21 cellular contexts compared by ENCODE assay signal in genomic region chr10:71739368-71739900, GRCh38. TPM values are rescaled to one million over a fixed set of nuclear protein-coding genes. Genes with fewer than 3 reads are reported as not detected.
DNase-seq lines count a peak whose midpoint lies in the region; ATAC-seq, FAIRE-seq and TF ChIP-seq lines count a peak whose summit lies in the region.
"Had no signal": no experiment of that assay in that cellular context is flagged by ENCODE, and none has a peak within 500 bp of the region (broad histone marks: within the 10 kb centered on the region; RNA-seq: fewer than 3 reads in every experiment).

No MANE protein-coding gene starts in this region.

- no peak for ATAC-seq in CD4-positive, CD25-positive, alpha-beta regulatory T cell (ENCODE audit: low read depth in 2 of 2)
- no peak for ATAC-seq in activated CD8-positive, alpha-beta T cell treated with anti-CD3 and anti-CD28 coated beads, Interleukin-2, amount 10 ng/mL, durations not matched to agents 7 days and 5 days
- ATAC-seq in HG02610 (IDR thresholded peaks at IDR 0.05; ENCODE audit: unreplicated experiment) (no peak), HepG2 (no peak)
- ATAC-seq: left lobe of liver had no signal

- no peaks in the 10 kb centered on the region for H3K9me3 Mint-ChIP-seq in CD4-positive, CD25-positive, alpha-beta regulatory T cell
- no peaks in the 10 kb centered on the region for H3K9me3 Mint-ChIP-seq in activated CD8-positive, alpha-beta T cell treated with anti-CD3 and anti-CD28 coated beads, Interleukin-2, amount 10 ng/mL, durations not matched to agents 7 days and 5 days (ENCODE audit: insufficient read depth)
- H3K9me3 Mint-ChIP-seq in immature natural killer cell, result no peaks in the 10 kb centered on the region
- H3K9me3 Mint-ChIP-seq: endodermal cell, nephron progenitor cell had no signal

- TF ChIP-seq RAD21 in HepG2 (CRISPR knock-in tag; IDR thresholded peaks at IDR 0.05), result no peak

- CTCF ChIA-PET in activated CD8-positive, alpha-beta T cell treated with anti-CD3 and anti-CD28 coated beads, Interleukin-2, amount 10 ng/mL, durations not matched to agents 7 days and 5 days (lab: Charles Lee), result interaction anchor here (1.8 to 6.4 kb wide), 2 partner anchors 8 to 33 kb away, joined by 6 to 56 read pairs; no protein-coding TSS in a partner anchor
- CTCF ChIA-PET in HepG2 (lab: Yijun Ruan, JAX; ENCODE audit: low intra/inter-chr PET ratio, low total read pairs), result no interaction called here

- no peak overlapping the region for H3K4me3 ChIP-seq in CD4-positive, CD25-positive, alpha-beta regulatory T cell (ENCODE audit: low read depth, low read length)
- H3K4me3 ChIP-seq in HepG2 (replicated peaks in 1 of 3; ENCODE audit: insufficient read depth in 1 of 3, low read depth in 2 of 3, low read length in 3 of 3), result no peak overlapping the region
- H3K4me3 ChIP-seq: skin epidermis, upper lobe of right lung had no signal

- peak overlapping the region; percentile 84 to 98 (median 98) for H3K27ac Mint-ChIP-seq in CD4-positive, CD25-positive, alpha-beta regulatory T cell
- peak overlapping the region; percentile 93 for H3K27ac Mint-ChIP-seq in activated CD8-positive, alpha-beta T cell treated with anti-CD3 and anti-CD28 coated beads, Interleukin-2, amount 10 ng/mL, durations not matched to agents 7 days and 5 days
- peak overlapping the region; percentile 13 to 83 (median 59) for H3K27ac Mint-ChIP-seq in immature natural killer cell
- H3K27ac Mint-ChIP-seq: endodermal cell, H9, nephron progenitor cell had no signal

- H3K4me2 ChIP-seq in HepG2 (ENCODE audit: low read depth, low read length), result no peak overlapping the region
- H3K4me2 ChIP-seq: SK-N-SH had no signal

- H3K9me3 ChIP-seq in CD4-positive, CD25-positive, alpha-beta regulatory T cell (ENCODE audit: control insufficient read depth in 2 of 2, low read length in 2 of 2), result no peaks in the 10 kb centered on the region
- no peaks in the 10 kb centered on the region for H3K9me3 ChIP-seq in HepG2 (ENCODE audit: low read length)
- H3K9me3 ChIP-seq: SK-N-SH, upper lobe of right lung had no signal

- no peaks in the 10 kb centered on the region for H4K20me1 ChIP-seq in HepG2 (ENCODE audit: insufficient read depth, low read length)

- DNase-seq in CD4-positive, CD25-positive, alpha-beta regulatory T cell, result no peak
- DNase-seq in activated CD8-positive, alpha-beta T cell treated with anti-CD3 and anti-CD28 coated beads, Interleukin-2, amount 10 ng/mL, durations not matched to agents 7 days and 5 days, result no peak
- DNase-seq in immature natural killer cell (no peak), HepG2 (ENCODE audit: low spot score) (no peak), NCI-H2029 treated with DMSO at 0.1 percent for 48 hours (lab: John Stamatoyannopoulos, UW) (no peak)
- DNase-seq: activated CD8-positive, alpha-beta memory T cell treated with anti-CD3 and anti-CD28 coated beads, Interleukin-2, amount 50 U/mL, for 4 hours; endodermal cell; H9; NCI-H1105; NCI-H510A treated with DMSO at 0.1 percent for 48 hours; nephron progenitor cell; SK-N-SH; upper lobe of right lung had no signal

- H3K27ac ChIP-seq in C4-2B (peak overlapping the region; percentile 89), HepG2 (ENCODE audit: extremely low read length, insufficient read depth, low read length) (no peak overlapping the region)
- H3K27ac ChIP-seq in CD4-positive, CD25-positive, alpha-beta regulatory T cell (ENCODE audit: insufficient read depth, low read length, poor library complexity, severe bottlenecking), result no peak overlapping the region
- H3K27ac ChIP-seq: upper lobe of right lung had no signal

- WGBS in HepG2 (ENCODE audit: low lambda C conversion rate), result 55% methylated on average over 6 of the region's 8 CpGs

- H3K4me1 ChIP-seq in CD4-positive, CD25-positive, alpha-beta regulatory T cell (ENCODE audit: control insufficient read depth, insufficient read depth, low read length, poor library complexity, severe bottlenecking), result peaks cover 95% of the 10 kb centered on the region
- 0 out of 2 replicates have a peak, but pooled peaks cover 9% of the 10 kb centered on the region for H3K4me1 ChIP-seq in HepG2 (ENCODE audit: insufficient read depth, low read length)

- peaks cover 24 to 100% (median 67%) of the 10 kb centered on the region in 4 donors for H3K4me1 Mint-ChIP-seq in CD4-positive, CD25-positive, alpha-beta regulatory T cell
- peaks cover 100% of the 10 kb centered on the region for H3K4me1 Mint-ChIP-seq in activated CD8-positive, alpha-beta T cell treated with anti-CD3 and anti-CD28 coated beads, Interleukin-2, amount 10 ng/mL, durations not matched to agents 7 days and 5 days (ENCODE audit: low read depth)
- H3K4me1 Mint-ChIP-seq in immature natural killer cell, result peaks cover 88 to 93% of the 10 kb centered on the region in 2 donors
- H3K4me1 Mint-ChIP-seq: endodermal cell had no signal

- H3K36me3 ChIP-seq in CD4-positive, CD25-positive, alpha-beta regulatory T cell (ENCODE audit: control insufficient read depth, insufficient read depth, low read length), result no peaks in the 10 kb centered on the region
- H3K36me3 ChIP-seq in HepG2 (replicated peaks in 1 of 2; ENCODE audit: control insufficient read depth in 1 of 2, insufficient read depth in 2 of 2, low read length in 2 of 2), result no peaks in the 10 kb centered on the region
- H3K36me3 ChIP-seq: upper lobe of right lung had no signal

- no peak overlapping the region for H3K9ac ChIP-seq in HepG2 (ENCODE audit: insufficient read depth, low read depth, low read length)
- H3K9ac ChIP-seq: SK-N-SH had no signal

- POLR2A ChIA-PET in activated CD8-positive, alpha-beta T cell treated with anti-CD3 and anti-CD28 coated beads, Interleukin-2, amount 10 ng/mL, durations not matched to agents 7 days and 5 days (lab: Charles Lee), result interaction anchor here (1.1 to 4.8 kb wide), 4 partner anchors 11 to 34 kb away, joined by 3 to 34 read pairs (median 8); partner anchors contain the start of gene VSIR
- POLR2A ChIA-PET in HepG2 (lab: Yijun Ruan, JAX), result no interaction called here

- no peaks in the 10 kb centered on the region for H3K27me3 ChIP-seq in CD4-positive, CD25-positive, alpha-beta regulatory T cell (ENCODE audit: control insufficient read depth, insufficient read depth, low read length)
- peaks cover 7 to 48% of the 10 kb centered on the region in 2 experiments; a peak in 4 of 5 replicates for H3K27me3 ChIP-seq in HepG2 (ENCODE audit: control insufficient read depth in 1 of 2, insufficient read depth in 2 of 2, low read length in 2 of 2)
- H3K27me3 ChIP-seq: upper lobe of right lung had no signal

- no peak overlapping the region for H2AFZ ChIP-seq in HepG2 (ENCODE audit: low read length)

- no peak for TF ChIP-seq POLR2A in HepG2 (IDR thresholded peaks at IDR 0.05; ENCODE audit: insufficient read depth in 1 of 2, low read depth in 2 of 2, low read length in 2 of 2)

- TF ChIP-seq EP300 in HepG2 (IDR thresholded peaks at IDR 0.05; ENCODE audit: low read depth in 2 of 2, low read length in 2 of 2), result no peak
- TF ChIP-seq EP300 in HepG2 (CRISPR knock-in tag; IDR thresholded peaks at IDR 0.05; ENCODE audit: borderline replicate concordance), result no peak

- in situ Hi-C loops in HepG2 (cut with HindIII; ENCODE audit: extremely low pct_ligation_motif_present, low pct_unique_long_range_greater_than_20kb), result no loop called here

- no peaks in the 10 kb centered on the region for H3K27me3 Mint-ChIP-seq in CD4-positive, CD25-positive, alpha-beta regulatory T cell
- H3K27me3 Mint-ChIP-seq in activated CD8-positive, alpha-beta T cell treated with anti-CD3 and anti-CD28 coated beads, Interleukin-2, amount 10 ng/mL, durations not matched to agents 7 days and 5 days (ENCODE audit: low read depth), result no peaks in the 10 kb centered on the region
- peaks cover 0 to 11% (median 0%) of the 10 kb centered on the region in 3 donors for H3K27me3 Mint-ChIP-seq in immature natural killer cell (ENCODE audit: low read depth in 3 of 3)

- no peaks in the 10 kb centered on the region for H3K79me2 ChIP-seq in HepG2 (ENCODE audit: insufficient read depth, low read length)

- intact Hi-C loops in HepG2 (cut with micrococcal nuclease; ENCODE audit: unreplicated experiment), result no loop called here

- no peak for TF ChIP-seq CTCF in C4-2B (conservative IDR thresholded peaks at IDR 0.05)
- no peak for TF ChIP-seq CTCF in HepG2 (CRISPR knock-in tag; IDR thresholded peaks at IDR 0.05)

- no peaks in the 10 kb centered on the region for H3K36me3 Mint-ChIP-seq in CD4-positive, CD25-positive, alpha-beta regulatory T cell
- H3K36me3 Mint-ChIP-seq in activated CD8-positive, alpha-beta T cell treated with anti-CD3 and anti-CD28 coated beads, Interleukin-2, amount 10 ng/mL, durations not matched to agents 7 days and 5 days (ENCODE audit: low read depth), result peaks cover 22% of the 10 kb centered on the region
- H3K36me3 Mint-ChIP-seq in immature natural killer cell, result no peaks in the 10 kb centered on the region

- no peak for FAIRE-seq in HepG2 (lab: Jason Lieb, UNC)
- FAIRE-seq: HTR-8/SVneo had no signal

- H3K4me3 Mint-ChIP-seq in CD4-positive, CD25-positive, alpha-beta regulatory T cell, result peak overlapping the region in 3 of 4 donors; percentile 16 to 71 (median 54)
- H3K4me3 Mint-ChIP-seq in activated CD8-positive, alpha-beta T cell treated with anti-CD3 and anti-CD28 coated beads, Interleukin-2, amount 10 ng/mL, durations not matched to agents 7 days and 5 days, result no peak overlapping the region
- no peak overlapping the region for H3K4me3 Mint-ChIP-seq in immature natural killer cell
- H3K4me3 Mint-ChIP-seq: endodermal cell, H9, nephron progenitor cell had no signal

- no TSS peak for BruUV-seq in HepG2 (replicated peaks; lab: Mats Ljungman, UMichigan)

RNA-seq across cellular contexts. Expression of gene C10orf105, which starts 19.9 kb away (rescaled TPM):
- total RNA-seq in CD4-positive, CD25-positive, alpha-beta regulatory T cell, result 0.52 TPM
- polyA plus RNA-seq in CD4-positive, CD25-positive, alpha-beta regulatory T cell, result under 1 TPM in 2 of 4 donors, not detected in 2; 0.05 to 0.20 TPM
- total RNA-seq in activated CD8-positive, alpha-beta T cell treated with anti-CD3 and anti-CD28 coated beads, Interleukin-2, amount 10 ng/mL, durations not matched to agents 7 days and 5 days, result 1 to 10 TPM in 1 of 2 experiments, under 1 TPM in 1; 0.73 to 1.1 TPM
- polyA plus RNA-seq in immature natural killer cell (under 1 TPM in 2 of 3 donors, not detected in 1; 0.09 to 0.11 TPM), HepG2 (2011; rRNA removed) (not detected in 2 replicates)
- total RNA-seq in HepG2 (2016; rRNA removed; fragmentation: Illumina TruSeq; extraction: Trizol), result not detected in 2 replicates
- not detected in 2 replicates for total RNA-seq in HepG2 (2016; cell fraction: cytosol; rRNA removed; fragmentation: Illumina TruSeq; extraction: Trizol; ENCODE audit: low read depth)
- total RNA-seq in HepG2 (2016; cell fraction: insoluble cytoplasmic fraction; rRNA removed; fragmentation: Illumina TruSeq; extraction: Trizol), result not detected in 2 replicates
- total RNA-seq in HepG2 (2016; cell fraction: membrane; rRNA removed; fragmentation: Illumina TruSeq; extraction: Trizol), result not detected in 2 replicates
- not detected in 2 replicates for total RNA-seq in HepG2 (2016; cell fraction: nucleus; rRNA removed; fragmentation: Illumina TruSeq; extraction: Trizol)
- not detected in 2 replicates for polyA plus RNA-seq in HepG2 (2011; cell fraction: cytosol; rRNA removed)
- polyA plus RNA-seq in HepG2 (2011; cell fraction: nucleus; rRNA removed), result not detected in 2 replicates
- not detected in 2 replicates for polyA plus RNA-seq in HepG2 (2012)
- polyA plus RNA-seq in HepG2 (2016; cell fraction: cytosol; fragmentation: Illumina TruSeq; extraction: Trizol; ENCODE audit: low read depth), result not detected in 2 replicates
- not detected in 2 replicates for polyA plus RNA-seq in HepG2 (2016; cell fraction: insoluble cytoplasmic fraction; fragmentation: Illumina TruSeq; extraction: Trizol; ENCODE audit: low read depth)
- not detected in 2 replicates for polyA plus RNA-seq in HepG2 (2016; cell fraction: membrane; fragmentation: Illumina TruSeq; extraction: Trizol; ENCODE audit: low read depth)
- not detected in 2 replicates for polyA plus RNA-seq in HepG2 (2016; cell fraction: nucleus; fragmentation: Illumina TruSeq; extraction: Trizol; ENCODE audit: insufficient read depth, low read depth)
- polyA minus RNA-seq in HepG2 (2011; rRNA and poly(A)+ RNA removed; ENCODE audit: low replicate concordance), result not detected in 2 replicates
- polyA minus RNA-seq in HepG2 (2011; cell fraction: cytosol; rRNA and poly(A)+ RNA removed), result not detected in 2 replicates
- not detected in 2 replicates for polyA minus RNA-seq in HepG2 (2011; cell fraction: nucleus; rRNA and poly(A)+ RNA removed)
- total RNA-seq: chondrocyte, left lobe of liver, LHCN-M2, pulmonary artery endothelial cell had no signal
- polyA plus RNA-seq: SK-N-SH had no signal

RNA-seq across cellular contexts. Expression of gene VSIR, which starts 33.9 kb away (rescaled TPM):
- total RNA-seq in CD4-positive, CD25-positive, alpha-beta regulatory T cell, result 167 TPM
- polyA plus RNA-seq in CD4-positive, CD25-positive, alpha-beta regulatory T cell, result 100 to 1,000 TPM; 226 to 339 (median 294) TPM
- total RNA-seq in activated CD8-positive, alpha-beta T cell treated with anti-CD3 and anti-CD28 coated beads, Interleukin-2, amount 10 ng/mL, durations not matched to agents 7 days and 5 days, result 100 to 1,000 TPM; 127 to 133 TPM
- polyA plus RNA-seq in immature natural killer cell, result 100 to 1,000 TPM; 183 to 376 (median 274) TPM
- 0.36 and 0.44 TPM in 2 replicates for total RNA-seq in HepG2 (2016; rRNA removed; fragmentation: Illumina TruSeq; extraction: Trizol)
- total RNA-seq in HepG2 (2016; cell fraction: cytosol; rRNA removed; fragmentation: Illumina TruSeq; extraction: Trizol; ENCODE audit: low read depth), result 0.26 TPM in 1 of 2 replicates, not detected in the other
- total RNA-seq in HepG2 (2016; cell fraction: insoluble cytoplasmic fraction; rRNA removed; fragmentation: Illumina TruSeq; extraction: Trizol), result 0.41 TPM in 1 of 2 replicates, not detected in the other
- 0.14 TPM in 1 of 2 replicates, not detected in the other for total RNA-seq in HepG2 (2016; cell fraction: membrane; rRNA removed; fragmentation: Illumina TruSeq; extraction: Trizol)
- total RNA-seq in HepG2 (2016; cell fraction: nucleus; rRNA removed; fragmentation: Illumina TruSeq; extraction: Trizol), result 0.16 and 0.19 TPM in 2 replicates
- polyA plus RNA-seq in HepG2 (2011; rRNA removed), result 3.2 and 3.8 TPM in 2 replicates
- polyA plus RNA-seq in HepG2 (2011; cell fraction: cytosol; rRNA removed), result 2.2 and 3.9 TPM in 2 replicates
- polyA plus RNA-seq in HepG2 (2011; cell fraction: nucleus; rRNA removed), result 2.1 and 3.3 TPM in 2 replicates
- polyA plus RNA-seq in HepG2 (2012), result 0.35 and 0.81 TPM in 2 replicates
- 0.18 and 0.35 TPM in 2 replicates for polyA plus RNA-seq in HepG2 (2016; cell fraction: cytosol; fragmentation: Illumina TruSeq; extraction: Trizol; ENCODE audit: low read depth)
- polyA plus RNA-seq in HepG2 (2016; cell fraction: insoluble cytoplasmic fraction; fragmentation: Illumina TruSeq; extraction: Trizol; ENCODE audit: low read depth), result 0.23 TPM in 1 of 2 replicates, not detected in the other
- 0.14 and 0.38 TPM in 2 replicates for polyA plus RNA-seq in HepG2 (2016; cell fraction: membrane; fragmentation: Illumina TruSeq; extraction: Trizol; ENCODE audit: low read depth)
- 0.32 and 1.1 TPM in 2 replicates for polyA plus RNA-seq in HepG2 (2016; cell fraction: nucleus; fragmentation: Illumina TruSeq; extraction: Trizol; ENCODE audit: insufficient read depth, low read depth)
- polyA minus RNA-seq in HepG2 (2011; rRNA and poly(A)+ RNA removed; ENCODE audit: low replicate concordance), result 4.6 and 6.5 TPM in 2 replicates
- 3.0 and 4.5 TPM in 2 replicates for polyA minus RNA-seq in HepG2 (2011; cell fraction: cytosol; rRNA and poly(A)+ RNA removed)
- polyA minus RNA-seq in HepG2 (2011; cell fraction: nucleus; rRNA and poly(A)+ RNA removed), result 1.9 and 2.3 TPM in 2 replicates

Comparison
In these comparisons a context has a peak if more than half of its experiments do, and no peak if none do; other contexts are left out.
1. H3K4me3 Mint-ChIP-seq: peak in CD4-positive, CD25-positive, alpha-beta regulatory T cell (3 of 4); none in activated CD8-positive, alpha-beta T cell treated with anti-CD3 and anti-CD28 coated beads, Interleukin-2, amount 10 ng/mL, durations not matched to agents 7 days and 5 days (single experiment) and immature natural killer cell (0 of 5).
2. RNA of gene VSIR, which starts 33.9 kb away (total RNA-seq): 167 TPM in CD4-positive, CD25-positive, alpha-beta regulatory T cell (single experiment) and 127 to 133 TPM in activated CD8-positive, alpha-beta T cell treated with anti-CD3 and anti-CD28 coated beads, Interleukin-2, amount 10 ng/mL, durations not matched to agents 7 days and 5 days; 0.14 to 0.44 TPM in HepG2; every median in the first group is over 10 times any median in the second.
3. Peak in every context shown above with its lines, with median percentiles within 50 percentile points of each other: H3K27ac Mint-ChIP-seq.